In genomic region chr1:154546264-154547043, GRCh38 we compare ENCODE assay signal across 8 cellular contexts. TPM values are rescaled to one million over a fixed set of nuclear protein-coding genes. Genes with fewer than 3 reads are reported as not detected.
DNase-seq lines count a peak whose midpoint lies in the region; ATAC-seq and TF ChIP-seq lines count a peak whose summit lies in the region.

No MANE protein-coding gene starts in this region.

- H3K4me3 ChIP-seq in astrocyte of the cerebellum (ENCODE audit: low read depth, low read length) (no peak overlapping the region), iPS DF 6.9 (ENCODE audit: low read length) (no peak overlapping the region)

- no CpG with 5 or more reads among the region's 13 CpGs for WGBS in iPS DF 6.9 (ENCODE audit: insufficient coverage, insufficient read length)

- H3K27me3 Mint-ChIP-seq in T-helper 17 cell: peaks cover 15% of the 10 kb centered on the region

- peak; percentile 80 for TF ChIP-seq CTCF in astrocyte of the cerebellum (IDR thresholded peaks at IDR 0.05; ENCODE audit: low read depth, low read length, missing control alignments)

- H3K36me3 Mint-ChIP-seq in T-helper 17 cell (ENCODE audit: low read depth): peaks cover 6% of the 10 kb centered on the region

- in situ Hi-C loops in astrocyte of the cerebellum (cut with HindIII; ENCODE audit: low sequenced_read_pairs): no loop called here

- H3K27ac Mint-ChIP-seq in T-helper 17 cell: no peak overlapping the region

- no peak overlapping the region for H3K4me3 Mint-ChIP-seq in T-helper 17 cell

- H3K36me3 ChIP-seq in iPS DF 6.9 (ENCODE audit: control insufficient read depth, insufficient read depth, low read length): peaks cover 14% of the 10 kb centered on the region

- peak; percentile 85 for ATAC-seq in T-helper 17 cell
- no peak for ATAC-seq in HG03097 (IDR thresholded peaks at IDR 0.05; ENCODE audit: low FRiP score, unreplicated experiment)

- H3K4me1 ChIP-seq in iPS DF 6.9 (ENCODE audit: control insufficient read depth, insufficient read depth, low read length): no peaks in the 10 kb centered on the region

- H3K27ac ChIP-seq in iPS DF 6.9 (ENCODE audit: low read length): no peak overlapping the region

- DNase-seq in DMS 273 (lab: John Stamatoyannopoulos, UW; ENCODE audit: unreplicated experiment) (peak; percentile 85), DMS 273 treated with DMSO at 0.1 percent for 48 hours (lab: John Stamatoyannopoulos, UW) (no peak), NCI-H2029 (lab: John Stamatoyannopoulos, UW) (peak; percentile 64), T-helper 17 cell (peak in 2 of 3 donors; percentile 30 to 34), astrocyte of the cerebellum (ENCODE audit: low read depth) (peak; percentile 9), iPS DF 6.9 (ENCODE audit: low read depth, low spot score) (peak; percentile 61)
- peak; percentile 70 for DNase-seq in stimulated activated CD4-positive, alpha-beta T cell treated with anti-CD3 and anti-CD28 coated beads, Interleukin-15, amount 100 ng/mL, for 24 hours

- peaks cover 11% of the 10 kb centered on the region for H3K4me1 Mint-ChIP-seq in T-helper 17 cell

- H3K9me3 ChIP-seq in T-helper 17 cell (ENCODE audit: control insufficient read depth, low read length, poor library complexity, severe bottlenecking) (no peaks in the 10 kb centered on the region), iPS DF 6.9 (ENCODE audit: control insufficient read depth, insufficient read depth, low read length) (no peaks in the 10 kb centered on the region)

- no peaks in the 10 kb centered on the region for H3K27me3 ChIP-seq in iPS DF 6.9 (ENCODE audit: control insufficient read depth, insufficient read depth, low read length)

RNA-seq across cellular contexts. Expression of gene UBE2Q1, which starts 12.0 kb away (rescaled TPM):
- 10 to 100 TPM; 80.3 to 82.4 TPM for total RNA-seq in T-helper 17 cell

RNA-seq across cellular contexts. Expression of gene CHRNB2, which starts 21.1 kb away (rescaled TPM):
- not detected for total RNA-seq in T-helper 17 cell

RNA-seq across cellular contexts. Expression of gene SHE, which starts 44.2 kb away (rescaled TPM):
- under 1 TPM in 1 of 2 donors, not detected in 1; 0.13 TPM for total RNA-seq in T-helper 17 cell

RNA-seq across cellular contexts. Expression of gene TDRD10, which starts 44.4 kb away (rescaled TPM):
- under 1 TPM in 1 of 2 donors, not detected in 1; 0.12 TPM for total RNA-seq in T-helper 17 cell
